ENCODE assay signal across 8 cellular contexts in the genomic region with DNA sequence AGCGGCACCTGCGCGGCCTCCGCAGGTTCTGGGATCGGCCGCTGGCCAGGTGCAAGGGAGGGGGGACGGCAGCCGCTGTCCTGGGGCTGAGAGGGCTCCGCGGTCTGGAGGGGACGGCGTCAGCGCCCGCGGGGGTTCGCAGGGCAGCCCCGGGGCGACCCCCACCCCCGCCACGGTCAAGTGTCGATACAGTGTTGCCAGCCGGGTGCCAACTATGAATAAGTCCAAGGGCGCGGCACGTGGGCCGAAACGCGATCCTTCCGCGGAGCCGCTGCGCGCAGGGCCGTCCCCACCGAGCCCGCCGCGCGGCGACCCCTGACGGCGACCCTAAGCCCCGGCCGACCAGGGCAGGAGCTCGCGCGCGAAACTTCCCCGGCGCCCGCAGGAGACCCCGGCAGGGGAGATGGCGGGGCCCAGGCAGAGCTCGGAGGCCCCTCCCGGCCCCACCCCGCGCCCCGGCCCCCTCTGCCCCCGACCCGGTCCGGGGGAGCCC. TPM values are rescaled to one million over a fixed set of nuclear protein-coding genes. Genes with fewer than 3 reads are reported as not detected.
DNase-seq lines count a peak whose midpoint lies in the region; ATAC-seq and TF ChIP-seq lines count a peak whose summit lies in the region.

No MANE protein-coding gene starts in this region.

- H3K9ac ChIP-seq in ES-I3 (ENCODE audit: low read depth, low read length), result peak overlapping the region; percentile 67
- peak overlapping the region; percentile 70 for H3K9ac ChIP-seq in Karpas-422 (ENCODE audit: low read length)

- no peaks in the 10 kb centered on the region for H3K9me2 ChIP-seq in Karpas-422 (replicated peaks; ENCODE audit: insufficient read depth, low read length)

- no peak overlapping the region for H3K27ac Mint-ChIP-seq in activated CD4-positive, alpha-beta T cell treated with anti-CD3 and anti-CD28 coated beads, Interleukin-2, amount 10 ng/mL, durations not matched to agents 7 days and 5 days
- peak overlapping the region in 1 of 6 donors; percentile 83 for H3K27ac Mint-ChIP-seq in naive B cell

- H3K9me3 ChIP-seq in ES-I3 (ENCODE audit: control insufficient read depth, insufficient read depth, low read length) (no peaks in the 10 kb centered on the region), Karpas-422 (ENCODE audit: low read length) (no peaks in the 10 kb centered on the region)

- no peaks in the 10 kb centered on the region for H3K27me3 ChIP-seq in Karpas-422 (ENCODE audit: low read length)

- 1% methylated on average over 61 of the region's 61 CpGs for WGBS in urinary bladder

- no peak overlapping the region for H3K4me3 Mint-ChIP-seq in activated CD4-positive, alpha-beta T cell treated with anti-CD3 and anti-CD28 coated beads, Interleukin-2, amount 10 ng/mL, durations not matched to agents 7 days and 5 days
- peak overlapping the region in 5 of 8 donors; percentile 35 to 99 (median 84) for H3K4me3 Mint-ChIP-seq in naive B cell

- peak overlapping the region; percentile 62; the same call in 1 of the 2 replicates for H2AFZ ChIP-seq in Karpas-422 (ENCODE audit: low read length)

- H3K4me3 ChIP-seq in Karpas-422 (ENCODE audit: low read length) (peak overlapping the region; percentile 75), urinary bladder (ENCODE audit: low read depth, low read length) (peak overlapping the region; percentile 98)

- H3K36me3 ChIP-seq in ES-I3 (ENCODE audit: insufficient read depth, low read length) (no peaks in the 10 kb centered on the region), Karpas-422 (ENCODE audit: insufficient read depth, low read length) (peaks cover 12% of the 10 kb centered on the region; the same call in 1 of the 2 replicates), urinary bladder (ENCODE audit: insufficient read depth) (no peaks in the 10 kb centered on the region)

- H3K4me1 ChIP-seq in ES-I3 (ENCODE audit: insufficient read depth, low read length) (peaks cover 14% of the 10 kb centered on the region), Karpas-422 (ENCODE audit: low read length) (peaks cover 22% of the 10 kb centered on the region), urinary bladder (ENCODE audit: insufficient read depth) (no peaks in the 10 kb centered on the region)

- peak overlapping the region; percentile 87 for H3K4me2 ChIP-seq in Karpas-422 (ENCODE audit: low read depth, low read length, poor library complexity, severe bottlenecking)

- POLR2A ChIA-PET in activated CD4-positive, alpha-beta T cell treated with anti-CD3 and anti-CD28 coated beads, Interleukin-2, amount 10 ng/mL, durations not matched to agents 7 days and 5 days (lab: Charles Lee), result no interaction called here

- peak; percentile 65 for DNase-seq in Karpas-422
- DNase-seq in activated CD4-positive, alpha-beta T cell treated with anti-CD3 and anti-CD28 coated beads, Interleukin-2, amount 10 ng/mL, durations not matched to agents 7 days and 5 days, result peak; percentile 15
- peak; percentile 75 to 82 for DNase-seq in erythroblast (lab: John Stamatoyannopoulos, UW)
- DNase-seq in naive B cell, result peak; percentile 35
- no peak for DNase-seq in pons (ENCODE audit: low spot score)
- DNase-seq in putamen (ENCODE audit: low spot score), result no peak

- no peaks in the 10 kb centered on the region for H3K9me3 Mint-ChIP-seq in activated CD4-positive, alpha-beta T cell treated with anti-CD3 and anti-CD28 coated beads, Interleukin-2, amount 10 ng/mL, durations not matched to agents 7 days and 5 days
- no peaks in the 10 kb centered on the region for H3K9me3 Mint-ChIP-seq in naive B cell

- H3K36me3 Mint-ChIP-seq in activated CD4-positive, alpha-beta T cell treated with anti-CD3 and anti-CD28 coated beads, Interleukin-2, amount 10 ng/mL, durations not matched to agents 7 days and 5 days (ENCODE audit: low read depth), result peaks cover 26% of the 10 kb centered on the region
- no peaks in the 10 kb centered on the region for H3K36me3 Mint-ChIP-seq in naive B cell

- H3K79me2 ChIP-seq in Karpas-422 (ENCODE audit: low read length), result peaks cover 39% of the 10 kb centered on the region

- peaks cover 2% of the 10 kb centered on the region for H3K27me3 Mint-ChIP-seq in activated CD4-positive, alpha-beta T cell treated with anti-CD3 and anti-CD28 coated beads, Interleukin-2, amount 10 ng/mL, durations not matched to agents 7 days and 5 days
- no peaks in the 10 kb centered on the region for H3K27me3 Mint-ChIP-seq in naive B cell

- TF ChIP-seq POLR2A in erythroblast (IDR thresholded peaks at IDR 0.05; ENCODE audit: low read length), result peak; percentile 53

- peaks cover 43% of the 10 kb centered on the region for H3K4me1 Mint-ChIP-seq in activated CD4-positive, alpha-beta T cell treated with anti-CD3 and anti-CD28 coated beads, Interleukin-2, amount 10 ng/mL, durations not matched to agents 7 days and 5 days
- peaks cover 16 to 46% (median 38%) of the 10 kb centered on the region in 3 donors for H3K4me1 Mint-ChIP-seq in naive B cell

- H4K20me1 ChIP-seq in Karpas-422 (ENCODE audit: insufficient read depth, low read depth, low read length), result no peaks in the 10 kb centered on the region

- H3K27ac ChIP-seq in Karpas-422 (ENCODE audit: low read length), result no peak overlapping the region
- H3K27ac ChIP-seq in urinary bladder (ENCODE audit: low read depth), result no peak overlapping the region

- ATAC-seq in naive B cell (ENCODE audit: low read depth in 2 of 2), result peak; percentile 24 to 27

- CTCF ChIA-PET in activated CD4-positive, alpha-beta T cell treated with anti-CD3 and anti-CD28 coated beads, Interleukin-2, amount 10 ng/mL, durations not matched to agents 7 days and 5 days (lab: Charles Lee), result interaction anchor here (0.5 to 1.1 kb wide), 4 partner anchors 37 to 544 kb away, joined by 3 to 4 read pairs (median 3); no protein-coding TSS in a partner anchor

RNA-seq across cellular contexts. Expression of a gene that starts 0.7 kb away (rescaled TPM):
- total RNA-seq in Karpas-422 (2014; rRNA removed; shearing (Covaris generic); ENCODE audit: low replicate concordance), result 29.0 and 42.2 TPM in 2 replicates
- 10 to 100 TPM; 80.3 to 93.1 TPM for total RNA-seq in activated CD4-positive, alpha-beta T cell treated with anti-CD3 and anti-CD28 coated beads, Interleukin-2, amount 10 ng/mL, durations not matched to agents 7 days and 5 days
- polyA plus RNA-seq in naive B cell (ENCODE audit: low read depth in 6 of 6) (10 to 100 TPM in 2 of 6 donors, 1 to 10 TPM in 4; 6.4 to 11.9 (median 8.1) TPM), urinary bladder (25.1 TPM)
- 19.5 TPM for total RNA-seq in urinary bladder

Comparison
In these comparisons a context has a peak if more than half of its experiments do, and no peak if none do; other contexts are left out.
1. DNase-seq: peak in Karpas-422 (single experiment), activated CD4-positive, alpha-beta T cell treated with anti-CD3 and anti-CD28 coated beads, Interleukin-2, amount 10 ng/mL, durations not matched to agents 7 days and 5 days (single experiment), erythroblast (2 of 2) and naive B cell (single experiment); none in pons (single experiment) and putamen (single experiment).